In genomic region chr6:118787746-118788419, GRCh38 we compare ENCODE assay signal across 9 cellular contexts.
DNase-seq lines count a peak whose midpoint lies in the region; ATAC-seq and TF ChIP-seq lines count a peak whose summit lies in the region.
"Had no signal": no experiment of that assay in that cellular context is flagged by ENCODE, and none has a peak within 500 bp of the region (broad histone marks: within the 10 kb centered on the region; RNA-seq: fewer than 3 reads in every experiment).

No MANE protein-coding gene starts in this region.

- CTCF ChIA-PET in activated CD8-positive, alpha-beta T cell treated with anti-CD3 and anti-CD28 coated beads for 36 hours (lab: Charles Lee), result interaction anchor here (1.1 to 2.6 kb wide), 8 partner anchors 9 to 323 kb away, joined by 3 to 23 read pairs (median 4); no protein-coding TSS in a partner anchor

- no peaks in the 10 kb centered on the region for H3K36me3 ChIP-seq in lower lobe of right lung
- H3K36me3 ChIP-seq: thoracic aorta had no signal

- H3K4me3 Mint-ChIP-seq in CD14-positive monocyte, result peak overlapping the region in 1 of 2 donors; percentile 74
- no peak overlapping the region for H3K4me3 Mint-ChIP-seq in activated CD8-positive, alpha-beta T cell treated with anti-CD3 and anti-CD28 coated beads for 36 hours

- peaks cover 0 to 6% (median 2%) of the 10 kb centered on the region in 7 donors for H3K9me3 Mint-ChIP-seq in CD14-positive monocyte
- peaks cover 15% of the 10 kb centered on the region for H3K9me3 Mint-ChIP-seq in activated CD8-positive, alpha-beta T cell treated with anti-CD3 and anti-CD28 coated beads for 36 hours

- H3K4me1 ChIP-seq in lower lobe of right lung, result peaks cover 27% of the 10 kb centered on the region

- H3K27ac ChIP-seq in lower lobe of right lung, result peak overlapping the region; percentile 9
- H3K27ac ChIP-seq: thoracic aorta had no signal

- no peak overlapping the region for H3K4me3 ChIP-seq in lower lobe of right lung
- H3K4me3 ChIP-seq: thoracic aorta had no signal

- no peaks in the 10 kb centered on the region for H3K27me3 ChIP-seq in lower lobe of right lung (ENCODE audit: low read depth)

- H3K36me3 Mint-ChIP-seq in CD14-positive monocyte, result peaks cover 2% of the 10 kb centered on the region in 2 donors
- peaks cover 16% of the 10 kb centered on the region for H3K36me3 Mint-ChIP-seq in activated CD8-positive, alpha-beta T cell treated with anti-CD3 and anti-CD28 coated beads for 36 hours (ENCODE audit: low read depth)

- intact Hi-C loops in CD14-positive monocyte (cut with micrococcal nuclease) (no loop called here), lower lobe of right lung (cut with DNase I) (no loop called here)
- intact Hi-C loops in activated CD8-positive, alpha-beta T cell treated with anti-CD3 and anti-CD28 coated beads for 36 hours (cut with micrococcal nuclease), result no loop called here

- H3K27me3 Mint-ChIP-seq in CD14-positive monocyte (ENCODE audit: low read depth in 3 of 3), result no peaks in the 10 kb centered on the region
- no peaks in the 10 kb centered on the region for H3K27me3 Mint-ChIP-seq in activated CD8-positive, alpha-beta T cell treated with anti-CD3 and anti-CD28 coated beads for 36 hours

- DNase-seq in CD14-positive monocyte (ENCODE audit: low spot score) (peak; percentile 55), EL (peak; percentile 35), lower lobe of right lung (peak; percentile 47), GDM1 (lab: John Stamatoyannopoulos, UW) (no peak)
- DNase-seq in activated CD8-positive, alpha-beta T cell treated with anti-CD3 and anti-CD28 coated beads for 36 hours, result no peak
- DNase-seq in stimulated activated naive CD4-positive, alpha-beta T cell treated with Interleukin-2 at 50 U/mL for 16 hours (lab: John Stamatoyannopoulos, UW), result no peak
- DNase-seq: NCI-H2081 had no signal

- TF ChIP-seq CTCF in CD14-positive monocyte (IDR thresholded peaks at IDR 0.05) (no peak), lower lobe of right lung (IDR thresholded peaks at IDR 0.05) (no peak)
- TF ChIP-seq CTCF in activated CD8-positive, alpha-beta T cell treated with anti-CD3 and anti-CD28 coated beads for 36 hours (IDR thresholded peaks at IDR 0.05), result no peak

- peak overlapping the region; percentile 53 to 88 (median 75) for H3K27ac Mint-ChIP-seq in CD14-positive monocyte
- peak overlapping the region; percentile 42 for H3K27ac Mint-ChIP-seq in activated CD8-positive, alpha-beta T cell treated with anti-CD3 and anti-CD28 coated beads for 36 hours

- peak; percentile 51 for ATAC-seq in activated CD8-positive, alpha-beta T cell treated with anti-CD3 and anti-CD28 coated beads for 36 hours
- peak; percentile 69 to 81 for ATAC-seq in lower lobe of right lung
- ATAC-seq in GM21528 (IDR thresholded peaks at IDR 0.05; ENCODE audit: low FRiP score, unreplicated experiment), result no peak

- H3K9me3 ChIP-seq in lower lobe of right lung, result no peaks in the 10 kb centered on the region
- H3K9me3 ChIP-seq: thoracic aorta had no signal

- POLR2A ChIA-PET in activated CD8-positive, alpha-beta T cell treated with anti-CD3 and anti-CD28 coated beads for 36 hours (lab: Charles Lee), result interaction anchor here (1.3 kb wide), 1 partner anchor 32 kb away, joined by 3 read pairs; no protein-coding TSS in a partner anchor

- peaks cover 31% of the 10 kb centered on the region for H3K4me1 Mint-ChIP-seq in CD14-positive monocyte
- H3K4me1 Mint-ChIP-seq in activated CD8-positive, alpha-beta T cell treated with anti-CD3 and anti-CD28 coated beads for 36 hours (ENCODE audit: low read depth), result peaks cover 37% of the 10 kb centered on the region

Comparison
In these comparisons a context has a peak if more than half of its experiments do, and no peak if none do; other contexts are left out.
1. DNase-seq: peak in CD14-positive monocyte (single experiment), EL (single experiment) and lower lobe of right lung (single experiment); none in activated CD8-positive, alpha-beta T cell treated with anti-CD3 and anti-CD28 coated beads for 36 hours (single experiment), stimulated activated naive CD4-positive, alpha-beta T cell treated with Interleukin-2 at 50 U/mL for 16 hours (single experiment) and GDM1 (single experiment).